In the genomic region with DNA sequence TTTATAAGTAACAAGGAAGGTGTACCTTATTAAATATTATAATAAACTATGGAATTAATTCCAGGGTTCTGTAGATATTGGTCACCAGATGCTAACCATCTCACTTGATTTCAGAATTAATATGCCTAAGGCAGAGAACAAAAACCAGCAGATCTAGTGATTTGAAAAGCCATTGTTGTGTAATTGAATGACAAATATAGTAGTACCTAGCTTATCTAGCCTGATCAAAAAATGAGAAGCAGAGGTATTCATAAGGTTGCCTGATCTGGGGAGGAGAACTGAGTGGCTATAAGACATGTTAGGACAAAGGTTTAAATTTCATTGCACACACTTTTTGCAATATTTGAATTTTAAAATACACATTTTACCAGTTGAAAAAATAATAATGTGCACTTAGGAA, we compare ENCODE assay signal across 1 cellular context.
TF ChIP-seq lines count a peak whose summit lies in the region.

No MANE protein-coding gene starts in this region.

TF ChIP-seq in HCT116, 20 proteins besides CTCF, POLR2A, EP300 and RAD21 (continued from another document):
- TF ChIP-seq, protein P1, sequence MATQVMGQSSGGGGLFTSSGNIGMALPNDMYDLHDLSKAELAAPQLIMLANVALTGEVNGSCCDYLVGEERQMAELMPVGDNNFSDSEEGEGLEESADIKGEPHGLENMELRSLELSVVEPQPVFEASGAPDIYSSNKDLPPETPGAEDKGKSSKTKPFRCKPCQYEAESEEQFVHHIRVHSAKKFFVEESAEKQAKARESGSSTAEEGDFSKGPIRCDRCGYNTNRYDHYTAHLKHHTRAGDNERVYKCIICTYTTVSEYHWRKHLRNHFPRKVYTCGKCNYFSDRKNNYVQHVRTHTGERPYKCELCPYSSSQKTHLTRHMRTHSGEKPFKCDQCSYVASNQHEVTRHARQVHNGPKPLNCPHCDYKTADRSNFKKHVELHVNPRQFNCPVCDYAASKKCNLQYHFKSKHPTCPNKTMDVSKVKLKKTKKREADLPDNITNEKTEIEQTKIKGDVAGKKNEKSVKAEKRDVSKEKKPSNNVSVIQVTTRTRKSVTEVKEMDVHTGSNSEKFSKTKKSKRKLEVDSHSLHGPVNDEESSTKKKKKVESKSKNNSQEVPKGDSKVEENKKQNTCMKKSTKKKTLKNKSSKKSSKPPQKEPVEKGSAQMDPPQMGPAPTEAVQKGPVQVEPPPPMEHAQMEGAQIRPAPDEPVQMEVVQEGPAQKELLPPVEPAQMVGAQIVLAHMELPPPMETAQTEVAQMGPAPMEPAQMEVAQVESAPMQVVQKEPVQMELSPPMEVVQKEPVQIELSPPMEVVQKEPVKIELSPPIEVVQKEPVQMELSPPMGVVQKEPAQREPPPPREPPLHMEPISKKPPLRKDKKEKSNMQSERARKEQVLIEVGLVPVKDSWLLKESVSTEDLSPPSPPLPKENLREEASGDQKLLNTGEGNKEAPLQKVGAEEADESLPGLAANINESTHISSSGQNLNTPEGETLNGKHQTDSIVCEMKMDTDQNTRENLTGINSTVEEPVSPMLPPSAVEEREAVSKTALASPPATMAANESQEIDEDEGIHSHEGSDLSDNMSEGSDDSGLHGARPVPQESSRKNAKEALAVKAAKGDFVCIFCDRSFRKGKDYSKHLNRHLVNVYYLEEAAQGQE (IDR thresholded peaks at IDR 0.05; ENCODE audit: low read depth) = no peak
TF ChIP-seq in HCT116: peak in this region for 0.
